ENCODE assay signal across 16 cellular contexts in the genomic region with DNA sequence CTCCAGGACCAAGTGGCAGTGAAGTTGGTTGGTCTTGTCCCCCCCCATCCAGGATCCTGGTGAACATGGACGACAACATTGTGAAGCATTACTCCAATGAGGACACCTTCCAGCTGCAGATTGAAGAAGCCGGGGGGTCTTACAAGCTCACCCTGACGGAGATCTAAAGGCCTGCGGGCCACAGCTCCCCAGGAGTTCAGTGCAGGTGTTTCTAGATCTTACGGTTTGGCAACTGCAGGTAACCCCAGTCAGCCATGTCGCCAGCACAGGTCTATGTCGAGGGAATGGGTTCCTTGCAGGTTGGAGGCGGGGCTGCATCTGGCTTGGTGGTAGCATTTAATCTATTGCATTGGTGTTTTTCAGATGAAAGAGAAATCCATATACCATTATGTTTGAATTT.
"Had no signal": no experiment of that assay in that cellular context is flagged by ENCODE, and none has a peak within 500 bp of the region (broad histone marks: within the 10 kb centered on the region; RNA-seq: fewer than 3 reads in every experiment).

No MANE protein-coding gene starts in this region.

- H2AFZ ChIP-seq: hepatocyte had no signal

- H3K79me2 ChIP-seq: hepatocyte had no signal

- H3K27me3 ChIP-seq: foreskin keratinocyte, hepatocyte, transverse colon had no signal

- H3K9me3 ChIP-seq: mucosa of descending colon, neutrophil, transverse colon had no signal

- H3K9me3 Mint-ChIP-seq: endodermal cell; naive thymus-derived CD8-positive, alpha-beta T cell had no signal

- H3K27ac Mint-ChIP-seq: naive thymus-derived CD8-positive, alpha-beta T cell had no signal

- H3K27ac ChIP-seq: foreskin keratinocyte, hepatocyte, neutrophil, transverse colon had no signal

- H3K4me1 Mint-ChIP-seq: naive thymus-derived CD8-positive, alpha-beta T cell had no signal

- H3K36me3 ChIP-seq: neutrophil, transverse colon had no signal

- H3K36me3 Mint-ChIP-seq: naive thymus-derived CD8-positive, alpha-beta T cell had no signal

- H3K4me3 ChIP-seq: hepatocyte, mucosa of descending colon, smooth muscle cell, transverse colon had no signal

- H3K4me1 ChIP-seq: foreskin keratinocyte, transverse colon had no signal

- ATAC-seq: foreskin keratinocyte; mucosa of descending colon; naive thymus-derived CD8-positive, alpha-beta T cell; right cardiac atrium had no signal

- H3K4me3 Mint-ChIP-seq: endodermal cell; naive thymus-derived CD8-positive, alpha-beta T cell had no signal

- H3K4me2 ChIP-seq: hepatocyte, smooth muscle cell had no signal

- DNase-seq: dermis blood vessel endothelial cell; effector CD4-positive, alpha-beta T cell; endodermal cell; erythroblast; foreskin keratinocyte; kidney glomerular epithelial cell; mammary epithelial cell; naive thymus-derived CD8-positive, alpha-beta T cell; right cardiac atrium; stimulated activated CD4-positive, alpha-beta T cell treated with anti-CD3 and anti-CD28 coated beads, Interleukin-2, amount 100 ng/mL, for 48 hours; stimulated activated naive CD4-positive, alpha-beta T cell treated with Interleukin-2 at 50 U/mL for 16 hours; transverse colon had no signal
